In genomic region chr4:77818077-77818666, GRCh38 we compare ENCODE assay signal across 1 cellular context.
TF ChIP-seq lines count a peak whose summit lies in the region.

No MANE protein-coding gene starts in this region.

TF ChIP-seq in K562, 482 proteins besides CTCF, POLR2A, EP300 and RAD21 (continued from another document and continues in another):
- TF ChIP-seq ZNF280B (CRISPR knock-in tag; IDR thresholded peaks at IDR 0.05) (no peak), ZNF507 (tag; conservative IDR thresholded peaks at IDR 0.05) (no peak), HDAC1 (IDR thresholded peaks at IDR 0.05) (peak in 1 of 2 experiments; percentile 68; a peak in 2 of 4 replicates), PREB (CRISPR knock-in tag; IDR thresholded peaks at IDR 0.05) (0 out of 2 replicates have a peak, but pooled peaks have one; percentile 45), ZNF239 (CRISPR knock-in tag; IDR thresholded peaks at IDR 0.05) (no peak), PKNOX1 (IDR thresholded peaks at IDR 0.05) (peak; percentile 48), IRF2 (CRISPR knock-in tag; IDR thresholded peaks at IDR 0.05) (no peak), XRCC3 (IDR thresholded peaks at IDR 0.05) (no peak), RBM22 (IDR thresholded peaks at IDR 0.05; ENCODE audit: low read depth, low read length, poor library complexity, severe bottlenecking) (no peak), PTRF (tag; IDR thresholded peaks at IDR 0.05) (no peak), ZNF512 (tag; IDR thresholded peaks at IDR 0.05) (no peak), PHB2 (IDR thresholded peaks at IDR 0.05; ENCODE audit: low read depth) (no peak), NONO (IDR thresholded peaks at IDR 0.05; ENCODE audit: low read depth in 2 of 2, low read length in 1 of 2) (no peak), TCF7 (IDR thresholded peaks at IDR 0.05; ENCODE audit: borderline replicate concordance) (no peak), SUPT5H (IDR thresholded peaks at IDR 0.05) (no peak), CREB1 (IDR thresholded peaks at IDR 0.05) (no peak), CREB1 (CRISPR knock-in tag; IDR thresholded peaks at IDR 0.05) (peak; percentile 45; the same call in 1 of the 2 replicates), CTCFL (IDR thresholded peaks at IDR 0.05; ENCODE audit: borderline replicate concordance, insufficient read depth, low read depth, low read length, poor library complexity, severe bottlenecking) (peak; percentile 72), ASH1L (IDR thresholded peaks at IDR 0.05; ENCODE audit: borderline replicate concordance, low read depth, partially characterized antibody) (no peak), MNT (conservative IDR thresholded peaks at IDR 0.05) (peak; percentile 44 to 55), IFI16 (CRISPR knock-in tag; IDR thresholded peaks at IDR 0.05) (no peak), SMARCA4 (IDR thresholded peaks at IDR 0.05) (peak; percentile 59), PHF20 (IDR thresholded peaks at IDR 0.05; ENCODE audit: partially characterized antibody) (peak; percentile 15), GATAD2B (IDR thresholded peaks at IDR 0.05; ENCODE audit: borderline replicate concordance) (no peak), ETV5 (CRISPR knock-in tag; IDR thresholded peaks at IDR 0.05; ENCODE audit: low read depth) (peak; percentile 52), ELK3 (CRISPR knock-in tag; IDR thresholded peaks at IDR 0.05) (no peak), LARP7 (IDR thresholded peaks at IDR 0.05) (no peak), CREM (IDR thresholded peaks at IDR 0.05; ENCODE audit: low read depth) (peak; percentile 29; the same call in 1 of the 2 replicates), ARID4B (CRISPR knock-in tag; IDR thresholded peaks at IDR 0.05) (no peak; the same call in 1 of the 2 replicates), TCF3 (CRISPR knock-in tag; IDR thresholded peaks at IDR 0.05) (0 out of 2 replicates have a peak, but pooled peaks have one; percentile 3), TRIM24 (IDR thresholded peaks at IDR 0.05) (peak in 1 of 2 experiments; percentile 8; a peak in 1 of 4 replicates), GABPB1 (CRISPR knock-in tag; IDR thresholded peaks at IDR 0.05) (0 out of 2 replicates have a peak, but pooled peaks have one; percentile 41), RBM39 (optimal IDR thresholded peaks at IDR 0.05; ENCODE audit: low read depth, low read length) (no peak), ZNF277 (CRISPR knock-in tag; IDR thresholded peaks at IDR 0.05; ENCODE audit: borderline replicate concordance) (no peak), PURB (CRISPR knock-in tag; IDR thresholded peaks at IDR 0.05; ENCODE audit: low read depth) (no peak), BCOR (IDR thresholded peaks at IDR 0.05) (peak; percentile 37; the same call in 1 of the 2 replicates), PPARD (CRISPR knock-in tag; IDR thresholded peaks at IDR 0.05) (no peak), ZBTB43 (CRISPR knock-in tag; IDR thresholded peaks at IDR 0.05) (no peak), CREB5 (CRISPR knock-in tag; IDR thresholded peaks at IDR 0.05) (no peak)
